Comparison of ENCODE assay signal across 8 cellular contexts in genomic region chr15:31435891-31436628, GRCh38.
A peak's percentile ranks its signal among the peaks of the same experiment; 100 is the strongest.
DNase-seq lines count a peak whose midpoint lies in the region; ATAC-seq and TF ChIP-seq lines count a peak whose summit lies in the region.

No MANE protein-coding gene starts in this region.

- TF ChIP-seq CTCF in gastroesophageal sphincter (IDR thresholded peaks at IDR 0.05): no peak

- H3K9me2 ChIP-seq in GM23248 (ENCODE audit: insufficient read depth): no peaks in the 10 kb centered on the region

- H3K9ac ChIP-seq in GM23248: peak overlapping the region; percentile 85

- peak; percentile 87 for DNase-seq in GM23248
- peak; percentile 52 to 56 for DNase-seq in activated CD4-positive, alpha-beta T cell treated with anti-CD3 and anti-CD28 coated beads for 4 hours
- peak; percentile 62 for DNase-seq in stimulated activated CD4-positive, alpha-beta T cell treated with anti-CD3 and anti-CD28 coated beads, Interleukin-4, amount 100 ng/mL, for 24 hours
- DNase-seq in GF-D8 (lab: John Stamatoyannopoulos, UW): no peak
- DNase-seq in NCI-H1436 (lab: John Stamatoyannopoulos, UW): no peak

- in situ Hi-C loops in GM23248 (cut with MboI): no loop called here

- peaks cover 23% of the 10 kb centered on the region for H3F3A ChIP-seq in GM23248 (ENCODE audit: insufficient read depth)

- TF ChIP-seq POLR2A in gastroesophageal sphincter (IDR thresholded peaks at IDR 0.05): no peak

- H3K4me3 ChIP-seq in GM23248 (no peak overlapping the region; the same call in 1 of the 2 replicates), gastroesophageal sphincter (no peak overlapping the region)

- H3K9me3 ChIP-seq in GM23248 (ENCODE audit: low read depth): no peaks in the 10 kb centered on the region
- H3K9me3 ChIP-seq in gastroesophageal sphincter: no peaks in the 10 kb centered on the region

- WGBS in GM23248 (ENCODE audit: low coverage in 1 of 2, low lambda C conversion rate in 2 of 2, missing lambda C conversion rate in 2 of 2), 2 experiments: 55 to 63% methylated on average over 11 to 14 of the region's 14 CpGs
- 64% methylated on average over 3 of the region's 14 CpGs; no CpG with 5 or more reads in 1 of the 2 donors for WGBS in gastroesophageal sphincter (ENCODE audit: low coverage in 1 of 2), 2 donors

- H3K27me3 ChIP-seq in GM23248 (replicated peaks; ENCODE audit: insufficient read depth) (no peaks in the 10 kb centered on the region), gastroesophageal sphincter (no peaks in the 10 kb centered on the region)

- no peaks in the 10 kb centered on the region for H4K20me1 ChIP-seq in GM23248 (ENCODE audit: insufficient read depth)

- H3K4me1 ChIP-seq in GM23248 (ENCODE audit: insufficient read depth) (peaks cover 28% of the 10 kb centered on the region), gastroesophageal sphincter (peaks cover 0 to 36% (median 17%) of the 10 kb centered on the region in 3 donors)

- H2AFZ ChIP-seq in GM23248: peak overlapping the region; percentile 49

- H3K79me2 ChIP-seq in GM23248 (ENCODE audit: insufficient read depth): no peaks in the 10 kb centered on the region

- H3K36me3 ChIP-seq in GM23248 (ENCODE audit: low read depth): no peaks in the 10 kb centered on the region
- H3K36me3 ChIP-seq in gastroesophageal sphincter: no peaks in the 10 kb centered on the region

- H3K27ac ChIP-seq in GM23248 (peak overlapping the region; percentile 96), gastroesophageal sphincter (peak overlapping the region in 3 of 4 donors; percentile 64 to 77 (median 75))

- ATAC-seq in gastroesophageal sphincter (peak; percentile 72), HG02840 (IDR thresholded peaks at IDR 0.05; ENCODE audit: low FRiP score, unreplicated experiment) (no peak), GM18861 (IDR thresholded peaks at IDR 0.05; ENCODE audit: unreplicated experiment) (no peak)

- peak overlapping the region; percentile 88 for H3K4me2 ChIP-seq in GM23248 (ENCODE audit: unreplicated experiment)

- no peak for TF ChIP-seq EP300 in gastroesophageal sphincter (IDR thresholded peaks at IDR 0.05)

Comparison
In these comparisons a context has a peak if more than half of its experiments do, and no peak if none do; other contexts are left out.
1. DNase-seq: peak in GM23248 (single experiment), activated CD4-positive, alpha-beta T cell treated with anti-CD3 and anti-CD28 coated beads for 4 hours (2 of 2) and stimulated activated CD4-positive, alpha-beta T cell treated with anti-CD3 and anti-CD28 coated beads, Interleukin-4, amount 100 ng/mL, for 24 hours (single experiment); none in GF-D8 (single experiment) and NCI-H1436 (single experiment).